11 cellular contexts compared by ENCODE assay signal in the genomic region with DNA sequence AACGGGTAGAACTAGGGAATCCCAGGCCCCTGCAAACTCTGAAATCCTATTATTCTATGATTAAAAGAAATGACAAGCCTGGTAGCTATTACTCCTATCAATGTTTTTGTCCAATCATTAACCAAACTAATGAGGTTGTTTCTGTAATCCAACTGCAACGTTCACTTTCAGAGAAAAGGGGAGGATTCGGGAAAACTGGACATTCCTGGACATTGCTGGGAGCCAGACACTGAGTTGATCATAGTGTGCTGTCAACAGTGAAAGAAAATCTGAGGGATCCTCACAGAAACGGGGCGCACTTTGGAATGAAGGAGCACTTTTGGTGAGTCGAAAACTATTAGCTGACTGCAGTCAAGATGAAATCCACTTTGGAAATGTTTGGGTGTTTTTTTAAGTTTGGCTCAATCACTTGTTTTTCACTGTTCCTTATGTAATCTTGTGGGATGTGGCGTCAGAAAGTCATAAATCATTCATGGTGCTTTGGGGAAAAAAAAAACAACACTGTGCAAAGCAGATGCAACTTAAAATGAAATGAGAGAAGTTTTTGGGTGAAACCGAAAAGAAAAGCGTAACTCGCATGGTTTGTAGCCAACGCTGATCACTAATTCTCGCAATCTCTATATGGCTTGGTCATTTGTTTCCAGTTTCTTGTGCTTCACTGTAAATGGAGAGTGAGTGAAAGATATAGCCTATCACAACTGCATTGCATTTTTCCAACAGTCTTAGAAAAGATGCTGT. TPM values are rescaled to one million over a fixed set of nuclear protein-coding genes. Genes with fewer than 3 reads are reported as not detected.
DNase-seq lines count a peak whose midpoint lies in the region; ATAC-seq and TF ChIP-seq lines count a peak whose summit lies in the region.
"Had no signal": no experiment of that assay in that cellular context is flagged by ENCODE, and none has a peak within 500 bp of the region (broad histone marks: within the 10 kb centered on the region; RNA-seq: fewer than 3 reads in every experiment).

No MANE protein-coding gene starts in this region.

- no peaks in the 10 kb centered on the region for H3K36me3 Mint-ChIP-seq in activated T-cell treated with anti-CD3 and anti-CD28 coated beads, Interleukin-2, amount 50 U/mL, for 72 hours (ENCODE audit: insufficient read depth in 2 of 2)
- H3K36me3 Mint-ChIP-seq in mesothelial cell of epicardium, result no peaks in the 10 kb centered on the region

- 50% methylated on average over 12 of the region's 12 CpGs for WGBS in esophagus muscularis mucosa

- TF ChIP-seq CTCF in esophagus muscularis mucosa (IDR thresholded peaks at IDR 0.05) (no peak), thoracic aorta (IDR thresholded peaks at IDR 0.05) (no peak), mesothelial cell of epicardium (IDR thresholded peaks at IDR 0.05; ENCODE audit: unreplicated experiment) (no peak)

- intact Hi-C loops in esophagus muscularis mucosa (cut with DNase I), result no loop called here

- H3K4me3 Mint-ChIP-seq in activated T-cell treated with anti-CD3 and anti-CD28 coated beads, Interleukin-2, amount 50 U/mL, for 72 hours, result peak overlapping the region in 1 of 2 donors; percentile 27
- no peak overlapping the region for H3K4me3 Mint-ChIP-seq in mesothelial cell of epicardium

- H3K4me3 ChIP-seq in esophagus muscularis mucosa, result peak overlapping the region in 3 of 4 donors; percentile 11 to 31 (median 13)
- H3K4me3 ChIP-seq in thoracic aorta, result peak overlapping the region; percentile 63
- H3K4me3 ChIP-seq: HAP-1 had no signal

- no peak for TF ChIP-seq EP300 in esophagus muscularis mucosa (IDR thresholded peaks at IDR 0.05)

- no peak for TF ChIP-seq POLR2A in esophagus muscularis mucosa (IDR thresholded peaks at IDR 0.05; ENCODE audit: low read depth)

- H3K27me3 ChIP-seq in esophagus muscularis mucosa, result no peaks in the 10 kb centered on the region
- no peaks in the 10 kb centered on the region for H3K27me3 ChIP-seq in thoracic aorta (replicated peaks; ENCODE audit: insufficient read depth)

- H3K9me3 ChIP-seq in esophagus muscularis mucosa (no peaks in the 10 kb centered on the region), thoracic aorta (no peaks in the 10 kb centered on the region)
- H3K9me3 ChIP-seq: HAP-1 had no signal

- peaks cover 55% of the 10 kb centered on the region for H3K27me3 Mint-ChIP-seq in activated T-cell treated with anti-CD3 and anti-CD28 coated beads, Interleukin-2, amount 50 U/mL, for 72 hours (ENCODE audit: low read depth)
- H3K27me3 Mint-ChIP-seq in mesothelial cell of epicardium (ENCODE audit: low read depth), result peaks cover 22% of the 10 kb centered on the region

- H3K36me3 ChIP-seq in esophagus muscularis mucosa (no peaks in the 10 kb centered on the region), thoracic aorta (no peaks in the 10 kb centered on the region)
- H3K36me3 ChIP-seq: HAP-1 had no signal

- ATAC-seq in activated T-cell treated with anti-CD3 and anti-CD28 coated beads, Interleukin-2, amount 50 U/mL, for 72 hours (replicated peaks in 1 of 2), result peak; percentile 39 to 68
- ATAC-seq in HG03060 (IDR thresholded peaks at IDR 0.05; ENCODE audit: low read depth, unreplicated experiment), result peak; percentile 81
- ATAC-seq in thoracic aorta (ENCODE audit: insufficient number of reproducible peaks, low FRiP score, low read depth), result no peak

- no peaks in the 10 kb centered on the region for H3K9me3 Mint-ChIP-seq in activated T-cell treated with anti-CD3 and anti-CD28 coated beads, Interleukin-2, amount 50 U/mL, for 72 hours
- no peaks in the 10 kb centered on the region for H3K9me3 Mint-ChIP-seq in mesothelial cell of epicardium

- H3K27ac Mint-ChIP-seq in activated T-cell treated with anti-CD3 and anti-CD28 coated beads, Interleukin-2, amount 50 U/mL, for 72 hours, result no peak overlapping the region
- no peak overlapping the region for H3K27ac Mint-ChIP-seq in mesothelial cell of epicardium

- H3K4me1 Mint-ChIP-seq in activated T-cell treated with anti-CD3 and anti-CD28 coated beads, Interleukin-2, amount 50 U/mL, for 72 hours (ENCODE audit: low read depth), result peaks cover 10% of the 10 kb centered on the region
- peaks cover 9% of the 10 kb centered on the region for H3K4me1 Mint-ChIP-seq in mesothelial cell of epicardium

- no peak for DNase-seq in activated T-cell treated with anti-CD3 and anti-CD28 coated beads, Interleukin-2, amount 50 U/mL, for 72 hours
- DNase-seq in activated T-cell treated with anti-CD3 and anti-CD28 coated beads for 4 hours (no peak), esophagus muscularis mucosa (ENCODE audit: extremely low spot score) (no peak), thoracic aorta (ENCODE audit: low spot score) (no peak), mesothelial cell of epicardium (ENCODE audit: low spot score in 2 of 2, unreplicated experiment in 2 of 2) (no peak), superior temporal gyrus (ENCODE audit: extremely low spot score) (no peak), NCI-H82 treated with DMSO at 0.1 percent for 48 hours (lab: John Stamatoyannopoulos, UW; ENCODE audit: unreplicated experiment) (no peak)
- DNase-seq: hypothalamus had no signal

- no peaks in the 10 kb centered on the region for H3K4me1 ChIP-seq in esophagus muscularis mucosa
- peaks cover 14 to 41% of the 10 kb centered on the region in 2 donors for H3K4me1 ChIP-seq in thoracic aorta (ENCODE audit: control insufficient read depth in 1 of 2, low read depth in 2 of 2)
- H3K4me1 ChIP-seq: HAP-1 had no signal

- H3K27ac ChIP-seq in esophagus muscularis mucosa (replicated peaks in 1 of 4), result peak overlapping the region in 3 of 4 donors; percentile 1 to 32 (median 30)
- H3K27ac ChIP-seq in thoracic aorta, result no peak overlapping the region

RNA-seq across cellular contexts. Expression of gene ADRA1B, which starts 51.2 kb away (rescaled TPM):
- not detected for total RNA-seq in activated T-cell treated with anti-CD3 and anti-CD28 coated beads, Interleukin-2, amount 50 U/mL, for 72 hours
- total RNA-seq in esophagus muscularis mucosa, result 1 to 10 TPM; 1.7 to 3.2 (median 2.6) TPM
- 10 to 100 TPM; 14.8 to 53.3 TPM for total RNA-seq in thoracic aorta
- total RNA-seq in mesothelial cell of epicardium, result 2.4 to 2.6 TPM (median 2.5 TPM) in 3 replicates
- total RNA-seq: RPMI7951 had no signal

Comparison
In these comparisons a context has a peak if more than half of its experiments do, and no peak if none do; other contexts are left out.
1. H3K27ac ChIP-seq: peak in esophagus muscularis mucosa (3 of 4); none in thoracic aorta (0 of 2).